13 cellular contexts compared by ENCODE assay signal in the genomic region with DNA sequence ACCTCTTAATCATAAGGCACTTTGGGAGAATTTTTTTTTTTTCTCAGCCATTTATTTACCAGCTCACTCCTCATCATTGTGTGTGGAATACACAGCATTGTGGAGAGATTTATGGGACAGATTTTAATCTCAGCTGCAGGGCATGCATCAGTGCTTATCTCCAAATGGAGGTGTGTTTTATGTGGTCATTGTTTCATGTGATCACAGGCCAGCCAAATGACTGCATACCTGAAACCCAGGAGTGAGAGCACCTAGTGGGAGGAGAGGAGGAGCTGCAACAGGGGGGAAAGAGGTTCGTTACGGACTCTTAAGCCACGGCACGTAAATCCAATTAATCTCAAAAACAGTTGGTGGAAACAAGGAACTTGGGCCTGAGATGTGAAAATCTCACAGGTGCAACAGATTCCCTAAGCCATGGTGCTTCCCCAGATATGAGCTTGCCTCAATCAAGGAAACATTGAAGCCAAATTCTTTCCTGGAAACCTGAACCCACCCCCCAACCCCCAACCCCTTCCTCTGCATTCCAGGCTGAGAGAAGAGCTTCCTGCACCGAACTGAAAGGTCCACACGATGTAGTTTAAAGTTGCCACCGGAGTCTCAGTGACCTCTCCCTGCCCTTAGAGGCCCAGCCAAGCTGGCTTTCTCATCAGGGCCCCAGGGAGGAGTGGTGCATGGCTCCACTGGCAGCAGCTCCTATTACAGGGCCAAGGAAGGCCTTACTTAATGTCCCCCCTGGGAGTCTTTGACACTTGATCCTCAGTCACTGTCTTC.
DNase-seq lines count a peak whose midpoint lies in the region; ATAC-seq and TF ChIP-seq lines count a peak whose summit lies in the region.
"Had no signal": no experiment of that assay in that cellular context is flagged by ENCODE, and none has a peak within 500 bp of the region (broad histone marks: within the 10 kb centered on the region; RNA-seq: fewer than 3 reads in every experiment).

No MANE protein-coding gene starts in this region.

- no peak for ATAC-seq in left colon
- ATAC-seq: left ventricle myocardium superior had no signal

- no peaks in the 10 kb centered on the region for H3K36me3 Mint-ChIP-seq in glutamatergic neuron (ENCODE audit: unreplicated experiment)
- H3K36me3 Mint-ChIP-seq: CD4-positive, alpha-beta memory T cell had no signal

- DNase-seq in DMS53 (lab: John Stamatoyannopoulos, UW) (peak; percentile 6), DMS53 treated with DMSO at 0.1 percent for 48 hours (lab: John Stamatoyannopoulos, UW; ENCODE audit: unreplicated experiment) (no peak), NCI-H82 (lab: John Stamatoyannopoulos, UW) (peak; percentile 90), glutamatergic neuron (peak; percentile 56), renal cortical epithelial cell (ENCODE audit: low read depth) (peak; percentile 76), retina (no peak), Kasumi-1 (lab: John Stamatoyannopoulos, UW) (no peak), left colon (no peak)
- DNase-seq: activated naive CD4-positive, alpha-beta T cell treated with Interleukin-2 at 50 U/mL for 16 hours; CD4-positive, alpha-beta memory T cell; HFFc6; left ventricle myocardium superior; NCI-H1105 had no signal

- no peak for TF ChIP-seq CTCF in glutamatergic neuron (IDR thresholded peaks at IDR 0.05; ENCODE audit: partially characterized antibody, unreplicated experiment)

- intact Hi-C loops in left colon (cut with DNase I, micrococcal nuclease), result no loop called here

- H3K27me3 Mint-ChIP-seq in glutamatergic neuron (ENCODE audit: unreplicated experiment), result peaks cover 4% of the 10 kb centered on the region

- H3K4me3 Mint-ChIP-seq in glutamatergic neuron (ENCODE audit: unreplicated experiment), result no peak overlapping the region
- H3K4me3 Mint-ChIP-seq: CD4-positive, alpha-beta memory T cell; HFFc6 had no signal

- no peak overlapping the region for H3K27ac Mint-ChIP-seq in glutamatergic neuron (ENCODE audit: unreplicated experiment)
- H3K27ac Mint-ChIP-seq: CD4-positive, alpha-beta memory T cell; HFFc6 had no signal

- peaks cover 11% of the 10 kb centered on the region for H3K4me1 Mint-ChIP-seq in glutamatergic neuron (ENCODE audit: low read depth, unreplicated experiment)
- H3K4me1 Mint-ChIP-seq: CD4-positive, alpha-beta memory T cell had no signal

- H3K9me3 Mint-ChIP-seq in glutamatergic neuron (ENCODE audit: unreplicated experiment), result peaks cover 2% of the 10 kb centered on the region

Comparison
In these comparisons a context has a peak if more than half of its experiments do, and no peak if none do; other contexts are left out.
1. DNase-seq: peak in DMS53 (single experiment), NCI-H82 (single experiment), glutamatergic neuron (single experiment) and renal cortical epithelial cell (single experiment); none in DMS53 treated with DMSO at 0.1 percent for 48 hours (single experiment), retina (single experiment), Kasumi-1 (0 of 2) and left colon (0 of 2).